ENCODE assay signal across 34 cellular contexts in genomic region chr9:117189121-117189520, GRCh38.
DNase-seq lines count a peak whose midpoint lies in the region; ATAC-seq and TF ChIP-seq lines count a peak whose summit lies in the region.
"Had no signal": no experiment of that assay in that cellular context is flagged by ENCODE, and none has a peak within 500 bp of the region (broad histone marks: within the 10 kb centered on the region; RNA-seq: fewer than 3 reads in every experiment).

No MANE protein-coding gene starts in this region.

- H3K4me3 ChIP-seq in breast epithelium: no peak overlapping the region
- H3K4me3 ChIP-seq: A549, ascending aorta, HAP-1, right atrium auricular region, SJSA1, thoracic aorta, uterus had no signal

- DNase-seq in MCF 10A (ENCODE audit: unreplicated experiment) (peak; percentile 42), breast epithelium (ENCODE audit: low spot score in 2 of 2) (no peak), astrocyte of the hippocampus (ENCODE audit: low read depth, low spot score) (peak; percentile 65), glomerular visceral epithelial cell (ENCODE audit: extremely low spot score) (peak; percentile 39), DMS153 treated with DMSO at 0.1 percent for 48 hours (lab: John Stamatoyannopoulos, UW; ENCODE audit: unreplicated experiment) (no peak), KBM-7 (no peak)
- no peak for DNase-seq in activated naive CD4-positive, alpha-beta T cell treated with anti-CD3 and anti-CD28 coated beads, Interleukin-2, amount 10 ng/mL, durations not matched to agents 7 days and 5 days
- DNase-seq: activated CD4-positive, alpha-beta T cell treated with anti-CD3 and anti-CD28 coated beads, Interleukin-2, amount 50 U/mL, for 4 hours; activated CD4-positive, CD25-positive, alpha-beta regulatory T cell; activated CD8-positive, alpha-beta memory T cell treated with anti-CD3 and anti-CD28 coated beads, Interleukin-2, amount 10 ng/mL, durations not matched to agents 7 days and 5 days; activated gamma-delta T cell; activated T-cell treated with anti-CD3 and anti-CD28 coated beads, Interleukin-2, amount 50 U/mL, for 4 hours; AML-193; CD4-positive, CD25-positive, alpha-beta regulatory T cell; cerebellar nuclear complex; hypothalamus; Kasumi-1; NCI-H146; NCI-H510A; RPMI8226; stimulated activated CD4-positive, alpha-beta T cell treated with anti-CD3 and anti-CD28 coated beads, Interleukin-2, amount 100 ng/mL, for 24 hours; uterus had no signal

- H3K27me3 ChIP-seq in breast epithelium: no peaks in the 10 kb centered on the region
- H3K27me3 ChIP-seq: ascending aorta, right atrium auricular region, SJSA1, uterus had no signal

- no peak for ATAC-seq in HG03175 (IDR thresholded peaks at IDR 0.05; ENCODE audit: unreplicated experiment)
- ATAC-seq: A549; activated CD8-positive, alpha-beta memory T cell treated with anti-CD3 and anti-CD28 coated beads, Interleukin-2, amount 10 ng/mL, durations not matched to agents 7 days and 5 days; activated T-cell treated with anti-CD3 and anti-CD28 coated beads, Interleukin-2, amount 50 U/mL, for 4 hours; HepG2 had no signal

- no peaks in the 10 kb centered on the region for H3K36me3 Mint-ChIP-seq in MCF 10A (ENCODE audit: insufficient read depth, unreplicated experiment)
- H3K36me3 Mint-ChIP-seq in activated naive CD4-positive, alpha-beta T cell treated with anti-CD3 and anti-CD28 coated beads, Interleukin-2, amount 10 ng/mL, durations not matched to agents 7 days and 5 days: no peaks in the 10 kb centered on the region
- H3K36me3 Mint-ChIP-seq: activated CD8-positive, alpha-beta memory T cell treated with anti-CD3 and anti-CD28 coated beads, Interleukin-2, amount 10 ng/mL, durations not matched to agents 7 days and 5 days; CD4-positive, CD25-positive, alpha-beta regulatory T cell; memory B cell had no signal

- H3K27ac ChIP-seq in breast epithelium: no peak overlapping the region
- H3K27ac ChIP-seq: A549, ascending aorta, parathyroid adenoma, right atrium auricular region, SJSA1, thoracic aorta, uterus had no signal

- H3K27me3 Mint-ChIP-seq in MCF 10A (ENCODE audit: insufficient read depth, unreplicated experiment): no peaks in the 10 kb centered on the region
- no peaks in the 10 kb centered on the region for H3K27me3 Mint-ChIP-seq in activated naive CD4-positive, alpha-beta T cell treated with anti-CD3 and anti-CD28 coated beads, Interleukin-2, amount 10 ng/mL, durations not matched to agents 7 days and 5 days
- H3K27me3 Mint-ChIP-seq: activated CD8-positive, alpha-beta memory T cell treated with anti-CD3 and anti-CD28 coated beads, Interleukin-2, amount 10 ng/mL, durations not matched to agents 7 days and 5 days; CD4-positive, CD25-positive, alpha-beta regulatory T cell; stimulated activated naive CD8-positive, alpha-beta T cell treated with anti-CD3 and anti-CD28 coated beads, Interleukin-15, Interleukin-2, amounts not matched to agents 100 ng/mL and 50 ng/mL, for 24 hours had no signal

- intact Hi-C loops in MCF 10A (cut with micrococcal nuclease) (no loop called here), breast epithelium (cut with DNase I; ENCODE audit: low total_unique reads) (no loop called here)

- H3K36me3 ChIP-seq in breast epithelium: no peaks in the 10 kb centered on the region
- H3K36me3 ChIP-seq: ascending aorta, HAP-1, right atrium auricular region, SJSA1, thoracic aorta, uterus had no signal

- BruUV-seq in MCF 10A (replicated peaks; lab: Mats Ljungman, UMichigan): no TSS peak

- TF ChIP-seq CTCF in MCF 10A (IDR thresholded peaks at IDR 0.05; ENCODE audit: unreplicated experiment) (no peak), breast epithelium (IDR thresholded peaks at IDR 0.05) (no peak)

- H3K9me3 ChIP-seq in breast epithelium: no peaks in the 10 kb centered on the region
- H3K9me3 ChIP-seq: A549, ascending aorta, HAP-1, right atrium auricular region, SJSA1, thoracic aorta, uterus had no signal

- H3K4me1 ChIP-seq in breast epithelium: no peaks in the 10 kb centered on the region
- H3K4me1 ChIP-seq: A549, ascending aorta, HAP-1, parathyroid adenoma, right atrium auricular region, uterus had no signal

- CTCF ChIA-PET in MCF 10A (lab: Yijun Ruan, JAX): no interaction called here
- CTCF ChIA-PET in activated naive CD4-positive, alpha-beta T cell treated with anti-CD3 and anti-CD28 coated beads, Interleukin-2, amount 10 ng/mL, durations not matched to agents 7 days and 5 days (lab: Charles Lee): no interaction called here

- no peak overlapping the region for H3K4me3 Mint-ChIP-seq in MCF 10A (ENCODE audit: unreplicated experiment)
- no peak overlapping the region for H3K4me3 Mint-ChIP-seq in activated naive CD4-positive, alpha-beta T cell treated with anti-CD3 and anti-CD28 coated beads, Interleukin-2, amount 10 ng/mL, durations not matched to agents 7 days and 5 days
- H3K4me3 Mint-ChIP-seq: activated CD8-positive, alpha-beta memory T cell treated with anti-CD3 and anti-CD28 coated beads, Interleukin-2, amount 10 ng/mL, durations not matched to agents 7 days and 5 days; activated T-cell treated with anti-CD3 and anti-CD28 coated beads, Interleukin-2, amount 50 U/mL, for 4 hours; CD4-positive, CD25-positive, alpha-beta regulatory T cell; memory B cell; neural crest cell; stimulated activated naive CD8-positive, alpha-beta T cell treated with anti-CD3 and anti-CD28 coated beads, Interleukin-15, Interleukin-2, amounts not matched to agents 100 ng/mL and 50 ng/mL, for 24 hours had no signal

- no peak overlapping the region for H3K27ac Mint-ChIP-seq in MCF 10A (ENCODE audit: low read depth, unreplicated experiment)
- no peak overlapping the region for H3K27ac Mint-ChIP-seq in activated naive CD4-positive, alpha-beta T cell treated with anti-CD3 and anti-CD28 coated beads, Interleukin-2, amount 10 ng/mL, durations not matched to agents 7 days and 5 days
- H3K27ac Mint-ChIP-seq: activated CD8-positive, alpha-beta memory T cell treated with anti-CD3 and anti-CD28 coated beads, Interleukin-2, amount 10 ng/mL, durations not matched to agents 7 days and 5 days; CD4-positive, CD25-positive, alpha-beta regulatory T cell; memory B cell; stimulated activated naive CD8-positive, alpha-beta T cell treated with anti-CD3 and anti-CD28 coated beads, Interleukin-15, Interleukin-2, amounts not matched to agents 100 ng/mL and 50 ng/mL, for 24 hours had no signal

- TF ChIP-seq POLR2A in breast epithelium (IDR thresholded peaks at IDR 0.05): no peak

- H3K9me3 Mint-ChIP-seq in MCF 10A (ENCODE audit: unreplicated experiment): peaks cover 30% of the 10 kb centered on the region
- peaks cover 3% of the 10 kb centered on the region for H3K9me3 Mint-ChIP-seq in activated naive CD4-positive, alpha-beta T cell treated with anti-CD3 and anti-CD28 coated beads, Interleukin-2, amount 10 ng/mL, durations not matched to agents 7 days and 5 days
- H3K9me3 Mint-ChIP-seq: neural crest cell had no signal

- H3K4me1 Mint-ChIP-seq in MCF 10A (ENCODE audit: insufficient read depth, unreplicated experiment): no peaks in the 10 kb centered on the region
- no peaks in the 10 kb centered on the region for H3K4me1 Mint-ChIP-seq in activated naive CD4-positive, alpha-beta T cell treated with anti-CD3 and anti-CD28 coated beads, Interleukin-2, amount 10 ng/mL, durations not matched to agents 7 days and 5 days
- H3K4me1 Mint-ChIP-seq: activated CD8-positive, alpha-beta memory T cell treated with anti-CD3 and anti-CD28 coated beads, Interleukin-2, amount 10 ng/mL, durations not matched to agents 7 days and 5 days; CD4-positive, CD25-positive, alpha-beta regulatory T cell; memory B cell; neural crest cell had no signal

- in situ Hi-C loops in KBM-7 (cut with MboI; ENCODE audit: low pct_unique_long_range_greater_than_20kb, low sequenced_read_pairs): no loop called here

- POLR2A ChIA-PET in MCF 10A (lab: Yijun Ruan, JAX): no interaction called here

Comparison
In these comparisons a context has a peak if more than half of its experiments do, and no peak if none do; other contexts are left out.
1. DNase-seq: peak in MCF 10A (single experiment), astrocyte of the hippocampus (single experiment) and glomerular visceral epithelial cell (single experiment); none in breast epithelium (0 of 2), DMS153 treated with DMSO at 0.1 percent for 48 hours (single experiment), activated naive CD4-positive, alpha-beta T cell treated with anti-CD3 and anti-CD28 coated beads, Interleukin-2, amount 10 ng/mL, durations not matched to agents 7 days and 5 days (single experiment) and KBM-7 (single experiment).